8 cellular contexts compared by ENCODE assay signal in genomic region chr1:160101037-160101716, GRCh38. TPM values are rescaled to one million over a fixed set of nuclear protein-coding genes. Genes with fewer than 3 reads are reported as not detected.
DNase-seq lines count a peak whose midpoint lies in the region; ATAC-seq and TF ChIP-seq lines count a peak whose summit lies in the region.

No MANE protein-coding gene starts in this region.

- H3K27ac Mint-ChIP-seq in activated naive CD4-positive, alpha-beta T cell treated with anti-CD3 and anti-CD28 coated beads, Interleukin-2, amount 50 U/mL, for 72 hours, result peak overlapping the region; percentile 12 to 90
- peak overlapping the region; percentile 90 for H3K27ac Mint-ChIP-seq in type B pancreatic cell

- no peaks in the 10 kb centered on the region for H3K27me3 Mint-ChIP-seq in type B pancreatic cell

- H3K9me2 ChIP-seq in SU-DHL-6 (replicated peaks; ENCODE audit: insufficient read depth, low read length), result no peaks in the 10 kb centered on the region

- peaks cover 8% of the 10 kb centered on the region for H3F3A ChIP-seq in SU-DHL-6 (ENCODE audit: insufficient read depth)

- intact Hi-C loops in Right ventricle myocardium inferior (cut with DNase I), result loop anchor here (1.0 to 5.0 kb wide), 4 partner anchors 118 to 276 kb away; no protein-coding TSS in a partner anchor
- intact Hi-C loops in posterior vena cava (cut with DNase I), result loop anchor here (10.0 kb wide), 3 partner anchors 94 to 154 kb away; partner anchors contain the start of gene CASQ1 (in 2 of the 2)

- H3K9me3 ChIP-seq in SU-DHL-6 (ENCODE audit: insufficient read depth, low read length), result no peaks in the 10 kb centered on the region

- H3K9ac ChIP-seq in SU-DHL-6 (ENCODE audit: low read length), result peak overlapping the region; percentile 30

- no peak overlapping the region for H3K27ac ChIP-seq in SU-DHL-6 (ENCODE audit: low read depth, low read length)

- DNase-seq in AG10803 (ENCODE audit: low read depth), result peak; percentile 75
- peak; percentile 51 for DNase-seq in NCI-H1436 treated with DMSO at 0.1 percent for 48 hours (lab: John Stamatoyannopoulos, UW)
- peak in 1 of 2 donors; percentile 76 for DNase-seq in activated naive CD4-positive, alpha-beta T cell treated with anti-CD3 and anti-CD28 coated beads, Interleukin-2, amount 50 U/mL, for 72 hours (ENCODE audit: low spot score in 2 of 2)
- DNase-seq in Right ventricle myocardium inferior (ENCODE audit: missing footprints), result peak; percentile 89
- DNase-seq in posterior vena cava (ENCODE audit: low spot score), result peak; percentile 92
- peak; percentile 85 for DNase-seq in type B pancreatic cell (ENCODE audit: extremely low spot score, unreplicated experiment)

- H2AFZ ChIP-seq in SU-DHL-6 (ENCODE audit: low read depth, low read length, severe bottlenecking), result peak overlapping the region; percentile 97

- peak; percentile 26 for ATAC-seq in GM19463 (IDR thresholded peaks at IDR 0.05; ENCODE audit: unreplicated experiment)
- peak; percentile 11 to 34 for ATAC-seq in activated naive CD4-positive, alpha-beta T cell treated with anti-CD3 and anti-CD28 coated beads, Interleukin-2, amount 50 U/mL, for 72 hours
- peak; percentile 38 for ATAC-seq in Right ventricle myocardium inferior

- peak; percentile 86 for TF ChIP-seq CTCF in AG10803 (conservative IDR thresholded peaks at IDR 0.05; ENCODE audit: low read length)
- TF ChIP-seq CTCF in SU-DHL-6 (IDR thresholded peaks at IDR 0.05; ENCODE audit: insufficient read depth, low read length, poor library complexity, severe bottlenecking), result peak; percentile 94
- TF ChIP-seq CTCF in type B pancreatic cell (conservative IDR thresholded peaks at IDR 0.05), result peak; percentile 93

- H3K79me2 ChIP-seq in SU-DHL-6 (ENCODE audit: insufficient read depth, low read length), result no peaks in the 10 kb centered on the region

- no peaks in the 10 kb centered on the region for H3K9me3 Mint-ChIP-seq in activated naive CD4-positive, alpha-beta T cell treated with anti-CD3 and anti-CD28 coated beads, Interleukin-2, amount 50 U/mL, for 72 hours
- H3K9me3 Mint-ChIP-seq in type B pancreatic cell, result no peaks in the 10 kb centered on the region

- H3K4me2 ChIP-seq in SU-DHL-6 (ENCODE audit: low read depth, low read length, poor library complexity, severe bottlenecking), result peak overlapping the region; percentile 35

- H3K36me3 Mint-ChIP-seq in activated naive CD4-positive, alpha-beta T cell treated with anti-CD3 and anti-CD28 coated beads, Interleukin-2, amount 50 U/mL, for 72 hours, result peaks cover 6% of the 10 kb centered on the region in 2 donors
- H3K36me3 Mint-ChIP-seq in type B pancreatic cell, result no peaks in the 10 kb centered on the region

- peak overlapping the region; percentile 77 for H3K4me3 Mint-ChIP-seq in type B pancreatic cell

- H3K36me3 ChIP-seq in SU-DHL-6 (ENCODE audit: low read length), result no peaks in the 10 kb centered on the region

- no peaks in the 10 kb centered on the region for H3K27me3 ChIP-seq in SU-DHL-6 (ENCODE audit: low read length)

- peaks cover 60% of the 10 kb centered on the region for H3K4me1 Mint-ChIP-seq in type B pancreatic cell (ENCODE audit: unreplicated experiment)

- no peaks in the 10 kb centered on the region for H4K20me1 ChIP-seq in SU-DHL-6 (ENCODE audit: low read depth, low read length)

- H3K4me3 ChIP-seq in AG10803 (ENCODE audit: low read length) (peak overlapping the region; percentile 17; the same call in 1 of the 2 replicates), SU-DHL-6 (ENCODE audit: insufficient read depth, low read length, poor library complexity, severe bottlenecking) (no peak overlapping the region)

RNA-seq across cellular contexts. Expression of gene IGSF8, which starts 2.8 kb away (rescaled TPM):
- total RNA-seq in activated naive CD4-positive, alpha-beta T cell treated with anti-CD3 and anti-CD28 coated beads, Interleukin-2, amount 50 U/mL, for 72 hours, result 10 to 100 TPM; 29.9 to 35.2 TPM
- total RNA-seq in Right ventricle myocardium inferior (21.9 TPM), posterior vena cava (10 to 100 TPM; 16.0 to 17.4 TPM), type B pancreatic cell (ENCODE audit: low replicate concordance) (27.7 and 33.2 TPM in 2 replicates)

RNA-seq across cellular contexts. Expression of gene ATP1A2, which starts 14.4 kb away (rescaled TPM):
- total RNA-seq in activated naive CD4-positive, alpha-beta T cell treated with anti-CD3 and anti-CD28 coated beads, Interleukin-2, amount 50 U/mL, for 72 hours, result not detected
- total RNA-seq in Right ventricle myocardium inferior, result 209 TPM
- 10 to 100 TPM in 1 of 2 donors, 1 to 10 TPM in 1; 4.1 to 10.8 TPM for total RNA-seq in posterior vena cava
- 0.26 and 14.5 TPM in 2 replicates for total RNA-seq in type B pancreatic cell (ENCODE audit: low replicate concordance)

RNA-seq across cellular contexts. Expression of gene KCNJ9, which starts 19.8 kb away (rescaled TPM):
- total RNA-seq in activated naive CD4-positive, alpha-beta T cell treated with anti-CD3 and anti-CD28 coated beads, Interleukin-2, amount 50 U/mL, for 72 hours, result under 1 TPM in 1 of 2 donors, not detected in 1; 0.06 TPM
- not detected for total RNA-seq in Right ventricle myocardium inferior
- not detected for total RNA-seq in posterior vena cava
- not detected in 2 replicates for total RNA-seq in type B pancreatic cell (ENCODE audit: low replicate concordance)

RNA-seq across cellular contexts. Expression of gene KCNJ10, which starts 31.2 kb away (rescaled TPM):
- not detected for total RNA-seq in activated naive CD4-positive, alpha-beta T cell treated with anti-CD3 and anti-CD28 coated beads, Interleukin-2, amount 50 U/mL, for 72 hours
- total RNA-seq in Right ventricle myocardium inferior (not detected), posterior vena cava (under 1 TPM in 1 of 2 donors, not detected in 1; 0.19 TPM), type B pancreatic cell (ENCODE audit: low replicate concordance) (not detected in 2 replicates)

RNA-seq across cellular contexts. Expression of gene ATP1A4, which starts 50.2 kb away (rescaled TPM):
- not detected for total RNA-seq in activated naive CD4-positive, alpha-beta T cell treated with anti-CD3 and anti-CD28 coated beads, Interleukin-2, amount 50 U/mL, for 72 hours
- total RNA-seq in Right ventricle myocardium inferior, result not detected
- not detected for total RNA-seq in posterior vena cava
- 0.27 and 1.3 TPM in 2 replicates for total RNA-seq in type B pancreatic cell (ENCODE audit: low replicate concordance)

Comparison
In these comparisons a context has a peak if more than half of its experiments do, and no peak if none do; other contexts are left out.
1. RNA of gene ATP1A2, which starts 14.4 kb away (total RNA-seq): 209 TPM in Right ventricle myocardium inferior (single experiment); 0.26 to 14.5 TPM in type B pancreatic cell, 4.1 to 10.8 TPM in posterior vena cava and not detected in activated naive CD4-positive, alpha-beta T cell treated with anti-CD3 and anti-CD28 coated beads, Interleukin-2, amount 50 U/mL, for 72 hours; every median in the first group is over 10 times any median in the second.
2. Peak in every context shown above with its lines, with median percentiles within 50 percentile points of each other: CTCF ChIP-seq and ATAC-seq.